In genomic region chr2:240622631-240623235, GRCh38 we compare ENCODE assay signal across 10 cellular contexts. TPM values are rescaled to one million over a fixed set of nuclear protein-coding genes. Genes with fewer than 3 reads are reported as not detected.
DNase-seq lines count a peak whose midpoint lies in the region; ATAC-seq and TF ChIP-seq lines count a peak whose summit lies in the region.
"Had no signal": no experiment of that assay in that cellular context is flagged by ENCODE, and none has a peak within 500 bp of the region (broad histone marks: within the 10 kb centered on the region; RNA-seq: fewer than 3 reads in every experiment).

No MANE protein-coding gene starts in this region.

- POLR2A ChIA-PET in activated B cell treated with CpG ODN at 0.5 μM for 24 hours (lab: Charles Lee) = interaction anchor here (1.2 kb wide), 1 partner anchor 57 kb away, joined by 4 read pairs; no protein-coding TSS in a partner anchor

- no peak overlapping the region for H4K5ac ChIP-seq in H9 (ENCODE audit: insufficient read length, low read depth, low read length)

- no peak overlapping the region for H3K4ac ChIP-seq in H9 (ENCODE audit: low read depth, low read length)

- TF ChIP-seq CTCF in activated B cell treated with CpG ODN at 0.5 μM for 24 hours (IDR thresholded peaks at IDR 0.05) = no peak
- no peak for TF ChIP-seq CTCF in H9 (conservative IDR thresholded peaks at IDR 0.05)

- H3K27ac Mint-ChIP-seq in activated B cell treated with CpG ODN at 0.5 μM for 24 hours (no peak overlapping the region), H9 (peak overlapping the region in 1 of 3 experiments; percentile 74; a peak in 1 of 7 replicates)

- H3K9ac ChIP-seq in H9 (ENCODE audit: extremely low read depth, insufficient read length, low read length) = no peak overlapping the region

- no peak overlapping the region for H4K8ac ChIP-seq in H9 (replicated peaks; ENCODE audit: insufficient read length, low read depth, low read length)

- H3K23me2 ChIP-seq in H9 (ENCODE audit: insufficient read length, low read depth, low read length, poor library complexity, severe bottlenecking) = no peaks in the 10 kb centered on the region

- H3K27ac ChIP-seq in H9 (ENCODE audit: insufficient read length, low read depth, low read length) = no peak overlapping the region
- H3K27ac ChIP-seq: foreskin keratinocyte had no signal

- H4K20me1 ChIP-seq in H9 (ENCODE audit: control insufficient read depth, insufficient read depth, insufficient read length) = no peaks in the 10 kb centered on the region

- H3K23ac ChIP-seq in H9 (ENCODE audit: insufficient read length, low read depth, low read length) = no peak overlapping the region

- intact Hi-C loops in activated B cell treated with CpG ODN at 0.5 μM for 24 hours (cut with micrococcal nuclease) = no loop called here

- ATAC-seq in activated B cell treated with CpG ODN at 0.5 μM for 24 hours (ENCODE audit: low read depth) (no peak), HG02759 (IDR thresholded peaks at IDR 0.05; ENCODE audit: unreplicated experiment) (no peak), GM21723 (IDR thresholded peaks at IDR 0.05; ENCODE audit: unreplicated experiment) (no peak)
- ATAC-seq: foreskin keratinocyte had no signal

- H2AK5ac ChIP-seq in H9 (ENCODE audit: insufficient read length, low read length) = no peak overlapping the region

- no peaks in the 10 kb centered on the region for H3K4me1 ChIP-seq in H9 (ENCODE audit: insufficient read depth, low read length)
- H3K4me1 ChIP-seq: foreskin keratinocyte had no signal

- H3K4me2 ChIP-seq in H9 (ENCODE audit: insufficient read depth, insufficient read length, low read length) = no peak overlapping the region

- H3K27me3 ChIP-seq in H9 (ENCODE audit: insufficient read depth, low read length) = no peaks in the 10 kb centered on the region
- H3K27me3 ChIP-seq: foreskin keratinocyte had no signal

- H3K27me3 Mint-ChIP-seq in activated B cell treated with CpG ODN at 0.5 μM for 24 hours = peaks cover 6% of the 10 kb centered on the region
- peaks cover 3% of the 10 kb centered on the region for H3K27me3 Mint-ChIP-seq in H9 (ENCODE audit: low read depth)

- H2BK120ac ChIP-seq in H9 (ENCODE audit: low read depth, low read length, poor library complexity, severe bottlenecking) = no peak overlapping the region

- H3K9me3 ChIP-seq in H9 (ENCODE audit: control insufficient read depth, low read depth, low read length) = no peaks in the 10 kb centered on the region

- H3K4me1 Mint-ChIP-seq in activated B cell treated with CpG ODN at 0.5 μM for 24 hours = peaks cover 24% of the 10 kb centered on the region
- H3K4me1 Mint-ChIP-seq in H9 = peaks cover 0 to 14% of the 10 kb centered on the region in 2 experiments; a peak in 2 of 4 replicates

- H3K9me3 Mint-ChIP-seq in activated B cell treated with CpG ODN at 0.5 μM for 24 hours = peaks cover 2% of the 10 kb centered on the region
- H3K9me3 Mint-ChIP-seq in H9 = peaks cover 12 to 13% of the 10 kb centered on the region in 2 experiments

- H2BK20ac ChIP-seq in H9 (ENCODE audit: low read depth, low read length, poor library complexity, severe bottlenecking) = no peak overlapping the region

- in situ Hi-C loops in KBM-7 (cut with MboI; ENCODE audit: low pct_unique_long_range_greater_than_20kb, low sequenced_read_pairs) = no loop called here

- no peak overlapping the region for H2BK5ac ChIP-seq in H9 (ENCODE audit: insufficient read length, low read length)

- no peak overlapping the region for H3K18ac ChIP-seq in H9 (ENCODE audit: insufficient read length, low read depth, low read length)

- H3K79me2 ChIP-seq in H9 (ENCODE audit: insufficient read depth, low read length) = no peaks in the 10 kb centered on the region

- H3K4me3 Mint-ChIP-seq in activated B cell treated with CpG ODN at 0.5 μM for 24 hours (no peak overlapping the region), H9 (no peak overlapping the region)

- no peaks in the 10 kb centered on the region for H3K79me1 ChIP-seq in H9 (ENCODE audit: insufficient read depth, low read depth, low read length, poor library complexity, severe bottlenecking)

- H3K56ac ChIP-seq in H9 (ENCODE audit: insufficient read length, low read depth, low read length) = no peak overlapping the region

- DNase-seq in KBM-7 (peak; percentile 45), activated B cell treated with CpG ODN at 0.5 μM for 24 hours (peak; percentile 12), OCI-M2 (lab: John Stamatoyannopoulos, UW; ENCODE audit: unreplicated experiment) (no peak), H9 (no peak)
- DNase-seq in effector CD4-positive, alpha-beta T cell = peak; percentile 34
- peak; percentile 40 for DNase-seq in stimulated activated CD8-positive, alpha-beta memory T cell treated with anti-CD3 and anti-CD28 coated beads, Interleukin-12 subunit alpha, Interleukin-12 subunit beta, amount 100 ng/mL, for 1 hour (ENCODE audit: low read depth)
- DNase-seq: foreskin keratinocyte, NCI-H187 had no signal

- no peak overlapping the region for H2BK15ac ChIP-seq in H9 (ENCODE audit: low read depth, low read length)

- H3K36me3 Mint-ChIP-seq in activated B cell treated with CpG ODN at 0.5 μM for 24 hours (ENCODE audit: low read depth) = peaks cover 2% of the 10 kb centered on the region
- peaks cover 0 to 6% (median 3%) of the 10 kb centered on the region in 3 experiments; a peak in 2 of 7 replicates for H3K36me3 Mint-ChIP-seq in H9 (ENCODE audit: insufficient read depth in 1 of 3, low read depth in 3 of 3)

- no peak overlapping the region for H3K14ac ChIP-seq in H9 (ENCODE audit: insufficient read depth, low read length)

- CTCF ChIA-PET in activated B cell treated with CpG ODN at 0.5 μM for 24 hours (lab: Charles Lee) = no interaction called here

- H4K91ac ChIP-seq in H9 (ENCODE audit: insufficient read length, low read depth, low read length) = no peak overlapping the region

- no CpG with 5 or more reads among the region's 34 CpGs for WGBS in H9 (ENCODE audit: extremely low coverage, insufficient read length, low lambda C conversion rate)

- H2BK12ac ChIP-seq in H9 (ENCODE audit: insufficient read length, low read depth, low read length) = no peak overlapping the region

- no peak overlapping the region for H3T11ph ChIP-seq in H9 (ENCODE audit: low read length)

- H2AFZ ChIP-seq in H9 (ENCODE audit: low read length) = no peak overlapping the region

RNA-seq across cellular contexts. Expression of gene GPR35, which starts 2.5 kb away (rescaled TPM):
- total RNA-seq in activated B cell treated with CpG ODN at 0.5 μM for 24 hours (1.6 TPM in 2 replicates), H9 (2021) (0.66 and 1.4 TPM in 2 replicates)

RNA-seq across cellular contexts. Expression of gene CAPN10, which starts 36.2 kb away (rescaled TPM):
- total RNA-seq in activated B cell treated with CpG ODN at 0.5 μM for 24 hours (55.2 and 61.8 TPM in 2 replicates), H9 (2021) (45.0 and 47.4 TPM in 2 replicates)

RNA-seq across cellular contexts. Expression of gene RNPEPL1, which starts 54.4 kb away (rescaled TPM):
- total RNA-seq in activated B cell treated with CpG ODN at 0.5 μM for 24 hours (70.0 and 71.0 TPM in 2 replicates), H9 (2021) (22.5 and 24.7 TPM in 2 replicates)

RNA-seq across cellular contexts. Expression of gene AQP12B, which starts 60.0 kb away (rescaled TPM):
- total RNA-seq in activated B cell treated with CpG ODN at 0.5 μM for 24 hours (not detected in 2 replicates), H9 (2021) (not detected in 2 replicates)
- total RNA-seq: foreskin keratinocyte had no signal

Comparison
In these comparisons a context has a peak if more than half of its experiments do, and no peak if none do; other contexts are left out.
1. DNase-seq: peak in KBM-7 (single experiment), activated B cell treated with CpG ODN at 0.5 μM for 24 hours (single experiment), effector CD4-positive, alpha-beta T cell (single experiment) and stimulated activated CD8-positive, alpha-beta memory T cell treated with anti-CD3 and anti-CD28 coated beads, Interleukin-12 subunit alpha, Interleukin-12 subunit beta, amount 100 ng/mL, for 1 hour (single experiment); none in OCI-M2 (single experiment) and H9 (single experiment).